Comparison of ENCODE assay signal across 12 cellular contexts in the genomic region with DNA sequence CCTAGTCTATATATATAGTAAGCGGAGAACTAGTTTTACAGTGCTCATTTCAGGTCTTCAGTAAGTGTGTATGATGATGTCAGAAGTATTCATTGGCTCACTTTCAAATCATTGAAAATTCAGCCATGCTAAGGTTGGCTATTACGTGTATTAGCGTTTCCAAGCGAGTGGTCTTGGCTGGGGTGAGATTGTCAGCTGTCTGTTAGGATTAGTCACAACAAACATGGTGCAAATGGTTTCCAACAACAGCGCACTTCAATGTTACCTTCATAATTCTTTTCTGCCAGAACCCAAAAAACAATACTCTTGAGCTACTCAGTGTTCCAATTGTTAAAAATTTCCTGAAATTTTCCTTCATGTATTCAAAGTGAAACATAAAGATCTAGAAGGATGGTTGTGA.
DNase-seq lines count a peak whose midpoint lies in the region; ATAC-seq, FAIRE-seq and TF ChIP-seq lines count a peak whose summit lies in the region.
"Had no signal": no experiment of that assay in that cellular context is flagged by ENCODE, and none has a peak within 500 bp of the region (broad histone marks: within the 10 kb centered on the region; RNA-seq: fewer than 3 reads in every experiment).

No MANE protein-coding gene starts in this region.

- TF ChIP-seq EP300 in stomach (IDR thresholded peaks at IDR 0.05) = no peak

- no peaks in the 10 kb centered on the region for H3K27me3 ChIP-seq in body of pancreas
- H3K27me3 ChIP-seq in keratinocyte (ENCODE audit: control insufficient read depth, extremely low read depth, insufficient read depth, low read length) = no peaks in the 10 kb centered on the region
- peaks cover 0 to under 1% (median 0%) of the 10 kb centered on the region in 3 donors for H3K27me3 ChIP-seq in stomach
- H3K27me3 ChIP-seq in SJCRH30 = no peaks in the 10 kb centered on the region
- H3K27me3 ChIP-seq: brain microvascular endothelial cell had no signal

- no peaks in the 10 kb centered on the region for H4K20me1 ChIP-seq in keratinocyte (ENCODE audit: control insufficient read depth, extremely low read depth, insufficient read depth, low read length)

- peaks cover 72% of the 10 kb centered on the region for H3K79me2 ChIP-seq in keratinocyte (ENCODE audit: control insufficient read depth, insufficient read depth, low read length)

- intact Hi-C loops in body of pancreas (cut with DNase I) = no loop called here
- intact Hi-C loops in stomach (cut with DNase I; ENCODE audit: low total_unique reads) = no loop called here

- dilution Hi-C loops in keratinocyte (cut with MboI; ENCODE audit: extremely low pct_ligation_motif_present, low sequenced_read_pairs) = no loop called here

- H3K9me1 ChIP-seq in keratinocyte (ENCODE audit: control insufficient read depth, extremely low read depth, insufficient read depth, low read length) = no peaks in the 10 kb centered on the region

- H2AFZ ChIP-seq in keratinocyte (ENCODE audit: control insufficient read depth, low read length) = no peak overlapping the region

- H3K27ac ChIP-seq in body of pancreas = peak overlapping the region in 3 of 4 donors; percentile 10 to 99 (median 56)
- H3K27ac ChIP-seq in keratinocyte (ENCODE audit: control insufficient read depth, insufficient read depth, low read length) = peak overlapping the region; percentile 95
- peak overlapping the region in 4 of 5 donors; percentile 99 to 100 (median 99) for H3K27ac ChIP-seq in stomach
- no peak overlapping the region for H3K27ac ChIP-seq in SJCRH30

- no peaks in the 10 kb centered on the region for H3K36me3 ChIP-seq in body of pancreas (replicated peaks in 1 of 2; ENCODE audit: insufficient read depth in 1 of 2, low read depth in 2 of 2)
- H3K36me3 ChIP-seq in keratinocyte (ENCODE audit: control insufficient read depth in 2 of 2, extremely low read depth in 1 of 2, insufficient read depth in 2 of 2, low read length in 2 of 2) = peaks cover under 1 to 17% of the 10 kb centered on the region in 2 experiments
- peaks cover 5 to 20% (median 12%) of the 10 kb centered on the region in 4 donors for H3K36me3 ChIP-seq in stomach
- H3K36me3 ChIP-seq in SJCRH30 = peaks cover 49% of the 10 kb centered on the region

- H3K9me3 ChIP-seq in body of pancreas (no peaks in the 10 kb centered on the region), keratinocyte (ENCODE audit: control insufficient read depth, low read depth, low read length) (no peaks in the 10 kb centered on the region), stomach (no peaks in the 10 kb centered on the region), SJCRH30 (replicated peaks) (no peaks in the 10 kb centered on the region)

- peak in 1 of 3 donors; percentile 28 for TF ChIP-seq POLR2A in body of pancreas (IDR thresholded peaks at IDR 0.05)
- no peak for TF ChIP-seq POLR2A in stomach (IDR thresholded peaks at IDR 0.05)

- H3K4me3 ChIP-seq in body of pancreas (no peak overlapping the region), keratinocyte (ENCODE audit: control insufficient read depth in 2 of 3, extremely low read depth in 1 of 3, insufficient read depth in 2 of 3, low read depth in 1 of 3, low read length in 3 of 3) (peak overlapping the region in 1 of 3 experiments; percentile 34), stomach (no peak overlapping the region), SJCRH30 (no peak overlapping the region)

- no peak overlapping the region for H3K9ac ChIP-seq in keratinocyte (ENCODE audit: control insufficient read depth, extremely low read depth, insufficient read depth, low read length)

- peak overlapping the region; percentile 81 for H3K4me2 ChIP-seq in keratinocyte (ENCODE audit: control insufficient read depth, extremely low read depth, insufficient read depth, low read depth, low read length)

- DNase-seq in NCI-H2029 (lab: John Stamatoyannopoulos, UW) (peak; percentile 87), body of pancreas (no peak), keratinocyte (ENCODE audit: low read depth, low spot score) (no peak), stomach (no peak), iPS-NIHi7 (ENCODE audit: extremely low spot score) (no peak), SJCRH30 (no peak)
- DNase-seq: brain microvascular endothelial cell; CD4-positive, alpha-beta memory T cell; NCI-H1048; stimulated activated CD4-positive, alpha-beta T cell treated with anti-CD3 and anti-CD28 coated beads, Interleukin-12 subunit alpha, Interleukin-12 subunit beta, amount 100 ng/mL, for 4 hours had no signal

- TF ChIP-seq CTCF in body of pancreas (IDR thresholded peaks at IDR 0.05) (no peak), keratinocyte (optimal IDR thresholded peaks at IDR 0.05 in 1 of 3, IDR thresholded peaks at IDR 0.05 in 1 of 3, conservative IDR thresholded peaks at IDR 0.05 in 1 of 3; ENCODE audit: extremely low read depth in 1 of 3, insufficient read depth in 2 of 3, low read length in 3 of 3) (no peak), stomach (IDR thresholded peaks at IDR 0.05) (no peak)

- 30 to 47% methylated on average over 5 of the region's 5 CpGs for WGBS in body of pancreas, 2 donors
- WGBS in stomach, 5 donors = 60 to 87% (median 83%) methylated on average over 5 of the region's 5 CpGs

- no peak for FAIRE-seq in keratinocyte (lab: Jason Lieb, UNC)

- peaks cover 61% of the 10 kb centered on the region for H3K4me1 ChIP-seq in body of pancreas
- H3K4me1 ChIP-seq in keratinocyte (ENCODE audit: control insufficient read depth, extremely low read depth, insufficient read depth, low read length) = peaks cover 41% of the 10 kb centered on the region
- peaks cover 9 to 63% (median 40%) of the 10 kb centered on the region in 4 donors for H3K4me1 ChIP-seq in stomach
- H3K4me1 ChIP-seq in SJCRH30 = peaks cover 4% of the 10 kb centered on the region; the same call in 1 of the 2 replicates

- no peak for ATAC-seq in body of pancreas
- ATAC-seq in GM18520 (IDR thresholded peaks at IDR 0.05; ENCODE audit: unreplicated experiment) = no peak
- no peak for ATAC-seq in HG02885 (IDR thresholded peaks at IDR 0.05; ENCODE audit: poor library complexity, unreplicated experiment)
